ENCODE assay signal across 8 cellular contexts in the genomic region with DNA sequence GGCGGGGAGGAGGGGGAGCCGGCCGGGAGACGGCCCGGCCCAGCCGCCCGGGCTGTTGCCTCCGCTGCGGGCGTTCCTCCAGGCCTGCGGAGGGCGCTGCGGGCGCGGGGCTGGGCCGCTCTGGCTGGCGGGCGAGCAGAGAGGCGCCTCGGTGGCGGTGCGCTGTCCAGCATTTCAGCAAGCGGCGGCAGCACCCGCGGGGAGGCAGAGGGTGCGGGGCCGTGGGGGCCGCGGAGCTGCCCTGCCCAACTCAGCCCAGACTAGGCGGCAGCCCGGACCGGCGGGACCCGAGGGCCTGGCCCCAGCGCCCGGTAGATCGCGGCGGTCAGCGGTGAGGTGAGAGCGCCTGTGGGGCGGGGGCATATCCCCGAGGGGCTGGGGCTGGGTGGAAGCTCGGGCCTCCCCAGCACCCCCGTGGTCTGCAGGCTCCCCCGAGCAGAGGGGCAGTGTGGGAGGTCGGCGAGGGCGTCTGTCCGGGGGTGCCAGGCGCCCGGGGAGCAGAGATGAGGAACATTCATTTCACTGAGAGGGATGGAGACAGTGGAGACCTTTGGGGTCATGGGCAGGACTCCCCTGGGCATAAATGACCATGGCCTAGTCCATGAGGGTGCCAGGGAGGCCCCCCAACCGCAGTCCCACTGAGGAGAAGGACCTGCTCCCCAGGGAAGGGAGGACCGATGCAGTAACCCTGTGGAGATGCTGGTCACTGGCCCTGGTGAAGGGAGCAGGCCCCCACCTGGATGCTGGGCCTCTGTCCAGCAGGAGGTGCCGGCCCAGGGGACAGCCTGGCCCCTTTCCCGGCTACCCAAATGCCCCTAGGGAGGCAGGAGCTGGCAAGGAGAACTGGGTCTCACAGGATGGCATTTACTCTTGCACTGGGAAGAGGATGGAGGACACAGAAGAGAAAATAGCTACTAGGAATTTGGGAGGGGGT. TPM values are rescaled to one million over a fixed set of nuclear protein-coding genes. Genes with fewer than 3 reads are reported as not detected.
DNase-seq lines count a peak whose midpoint lies in the region; ATAC-seq and TF ChIP-seq lines count a peak whose summit lies in the region.

Gene SRRM3 (plus strand): TSS at position 165 of the 934 bp plus-strand sequence. CDS start 33,171 bp downstream, outside the sequence.

- intact Hi-C loops in Panc1 (cut with micrococcal nuclease; ENCODE audit: unreplicated experiment): no loop called here

- peaks cover 0 to 3% (median 0%) of the 10 kb centered on the region in 4 donors for H3K4me1 Mint-ChIP-seq in naive thymus-derived CD8-positive, alpha-beta T cell

- peak; percentile 93 for TF ChIP-seq CTCF in Panc1 (IDR thresholded peaks at IDR 0.05)

- peak within 1 kb of the TSS; percentile 35 to 37; a peak in 3 of 4 replicates for H3K4me3 ChIP-seq in Panc1 (ENCODE audit: low read depth in 2 of 2, low read length in 2 of 2)

- DNase-seq in 8988T: peak; percentile 60
- peak; percentile 65 for DNase-seq in KBM-7
- no peak for DNase-seq in Panc1 (ENCODE audit: low read depth, low spot score)
- peak; percentile 88 to 91 for DNase-seq in activated T-cell treated with anti-CD3 and anti-CD28 coated beads, Interleukin-2, amount 50 U/mL, for 48 hours
- peak; percentile 72 for DNase-seq in fibroblast of gingiva (ENCODE audit: low read depth)
- peak; percentile 67 to 89 (median 82) for DNase-seq in naive thymus-derived CD8-positive, alpha-beta T cell
- DNase-seq in stimulated activated CD8-positive, alpha-beta memory T cell treated with anti-CD3 and anti-CD28 coated beads, Interleukin-7, amount 100 ng/mL, for 48 hours (ENCODE audit: extremely low read depth in 1 of 2, low read depth in 1 of 2): peak; percentile 53

- H3K27me3 ChIP-seq in Panc1 (ENCODE audit: control insufficient read depth, insufficient read depth, low read length): peaks cover 4% of the 10 kb centered on the region; the same call in 1 of the 2 replicates

- peak within 1 kb of the TSS in 1 of 10 donors; percentile 10 for H3K4me3 Mint-ChIP-seq in naive thymus-derived CD8-positive, alpha-beta T cell

- peaks cover 0 to 2% (median 0%) of the 10 kb centered on the region in 3 donors for H3K36me3 Mint-ChIP-seq in naive thymus-derived CD8-positive, alpha-beta T cell

- no peaks in the 10 kb centered on the region for H3K36me3 ChIP-seq in Panc1 (ENCODE audit: control insufficient read depth, insufficient read depth, low read length)

- peak within 1 kb of the TSS in 1 of 10 donors; percentile 49 for H3K27ac Mint-ChIP-seq in naive thymus-derived CD8-positive, alpha-beta T cell

- POLR2A ChIA-PET in Panc1 (lab: Charles Lee): no interaction called here
- POLR2A ChIA-PET in naive thymus-derived CD8-positive, alpha-beta T cell (lab: Charles Lee): no interaction called here

- BruUV-seq in Panc1 (replicated peaks; lab: Mats Ljungman, UMichigan): no TSS peak

- no peaks in the 10 kb centered on the region for H3K4me1 ChIP-seq in Panc1 (ENCODE audit: control insufficient read depth, insufficient read depth, low read length)

- H3K27me3 Mint-ChIP-seq in naive thymus-derived CD8-positive, alpha-beta T cell: peaks cover 14 to 69% (median 24%) of the 10 kb centered on the region in 5 donors

- no peaks in the 10 kb centered on the region for H3K9me3 ChIP-seq in Panc1 (ENCODE audit: control insufficient read depth, insufficient read depth, low read depth, low read length)

- H3K9me3 Mint-ChIP-seq in naive thymus-derived CD8-positive, alpha-beta T cell: peaks cover 0 to 9% (median 0%) of the 10 kb centered on the region in 9 donors

- ATAC-seq in GM18868 (IDR thresholded peaks at IDR 0.05; ENCODE audit: unreplicated experiment): peak; percentile 57
- ATAC-seq in Panc1: peak; percentile 94
- ATAC-seq in naive thymus-derived CD8-positive, alpha-beta T cell: peak; percentile 95 to 98

- in situ Hi-C loops in KBM-7 (cut with MboI; ENCODE audit: low pct_unique_long_range_greater_than_20kb, low sequenced_read_pairs): no loop called here
- in situ Hi-C loops in Panc1 (cut with HindIII; ENCODE audit: low pct_unique_long_range_greater_than_20kb, low sequenced_read_pairs): no loop called here

- no peak within 1 kb of the TSS for H3K27ac ChIP-seq in Panc1 (ENCODE audit: low read length)

- CTCF ChIA-PET in Panc1 (lab: Charles Lee): interaction anchor here (1.0 kb wide), 1 partner anchor 23 kb away, joined by 3 read pairs; no protein-coding TSS in a partner anchor

RNA-seq across cellular contexts. Expression of gene SRRM3, which starts in this region (rescaled TPM):
- 8.5 TPM for total RNA-seq in Panc1 (2021; ENCODE audit: unreplicated experiment)
- polyA plus RNA-seq in Panc1 (2012; ENCODE audit: insufficient read length): 8.6 TPM
- not detected for total RNA-seq in naive thymus-derived CD8-positive, alpha-beta T cell
- not detected for polyA plus RNA-seq in naive thymus-derived CD8-positive, alpha-beta T cell

Comparison
In these comparisons a context has a peak if more than half of its experiments do, and no peak if none do; other contexts are left out.
1. Peak in DNase-seq and ATAC-seq in naive thymus-derived CD8-positive, alpha-beta T cell; RNA of the gene not detected or under 1 TPM.